9 cellular contexts compared by ENCODE assay signal in the genomic region with DNA sequence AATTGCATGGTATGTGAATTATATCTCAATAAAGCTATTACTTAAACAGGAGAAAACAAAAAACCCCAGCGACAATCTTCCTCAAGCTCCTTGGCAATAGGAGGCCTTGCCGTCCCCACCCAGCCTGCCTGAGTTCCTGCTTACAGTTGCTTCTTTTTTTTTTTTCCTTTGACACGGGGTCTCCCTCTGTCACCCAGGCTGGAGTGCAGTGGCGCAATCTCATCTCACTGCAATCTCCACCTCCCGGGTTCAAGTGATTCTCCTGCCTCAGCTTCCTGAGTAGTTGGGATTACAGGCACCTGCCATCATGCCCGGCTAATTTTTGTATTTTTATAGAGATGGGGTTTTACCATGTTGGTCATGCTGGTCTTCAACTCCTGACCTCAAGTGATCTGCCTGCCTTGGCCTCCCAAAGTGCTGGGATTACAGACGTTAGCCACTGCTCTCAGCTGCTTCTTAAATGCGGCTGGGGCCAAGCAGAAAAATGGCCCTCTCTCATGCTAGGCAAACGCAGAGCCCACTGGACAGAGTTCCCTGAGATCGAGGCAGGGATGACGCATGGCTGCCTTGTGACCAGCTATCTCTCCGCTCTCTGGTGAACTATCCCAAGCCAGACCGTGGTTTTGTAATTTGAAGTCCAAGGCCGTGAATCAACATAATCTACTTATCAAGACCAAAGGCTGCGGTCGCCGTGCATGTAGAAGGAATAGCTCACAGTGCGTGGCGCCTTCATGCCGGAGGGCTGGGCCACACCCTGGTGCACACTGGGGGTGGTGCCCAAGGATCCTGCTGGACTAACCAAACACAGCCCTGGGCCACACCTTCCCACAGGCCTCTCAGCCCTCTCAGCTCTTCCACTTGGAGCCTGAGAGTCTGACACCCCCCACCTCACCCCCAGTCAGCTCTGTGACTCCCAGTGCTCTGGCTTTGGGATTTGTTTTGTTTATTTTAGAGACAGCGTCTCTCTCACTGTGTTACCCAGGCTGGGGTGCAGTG.
DNase-seq lines count a peak whose midpoint lies in the region; ATAC-seq, FAIRE-seq and TF ChIP-seq lines count a peak whose summit lies in the region.
"Had no signal": no experiment of that assay in that cellular context is flagged by ENCODE, and none has a peak within 500 bp of the region (broad histone marks: within the 10 kb centered on the region; RNA-seq: fewer than 3 reads in every experiment).

No MANE protein-coding gene starts in this region.

- no peaks in the 10 kb centered on the region for H3K9me2 ChIP-seq in GM23248 (ENCODE audit: insufficient read depth)

- H3K27me3 Mint-ChIP-seq in activated CD4-positive, alpha-beta T cell treated with anti-CD3 and anti-CD28 coated beads for 36 hours, result no peaks in the 10 kb centered on the region

- no peak overlapping the region for H3K4me3 Mint-ChIP-seq in activated CD4-positive, alpha-beta T cell treated with anti-CD3 and anti-CD28 coated beads for 36 hours

- no peaks in the 10 kb centered on the region for H3F3A ChIP-seq in GM23248 (ENCODE audit: insufficient read depth)

- 44% methylated on average over 21 of the region's 21 CpGs for WGBS in GM23248 (ENCODE audit: low coverage in 1 of 2, low lambda C conversion rate in 2 of 2, missing lambda C conversion rate in 2 of 2), 2 experiments

- in situ Hi-C loops in GM23248 (cut with MboI), result no loop called here

- peak overlapping the region; percentile 63 for H3K9ac ChIP-seq in GM23248

- no peaks in the 10 kb centered on the region for H4K20me1 ChIP-seq in GM23248 (ENCODE audit: insufficient read depth)

- no peaks in the 10 kb centered on the region for H3K36me3 Mint-ChIP-seq in activated CD4-positive, alpha-beta T cell treated with anti-CD3 and anti-CD28 coated beads for 36 hours (ENCODE audit: low read depth)

- peak; percentile 62 for ATAC-seq in esophagus mucosa
- ATAC-seq in activated CD4-positive, alpha-beta T cell treated with anti-CD3 and anti-CD28 coated beads for 36 hours, result no peak
- ATAC-seq in GM18909 (IDR thresholded peaks at IDR 0.05; ENCODE audit: poor library complexity, unreplicated experiment), result no peak
- no peak for ATAC-seq in HG03196 (IDR thresholded peaks at IDR 0.05; ENCODE audit: unreplicated experiment)

- no peak overlapping the region for H3K27ac Mint-ChIP-seq in activated CD4-positive, alpha-beta T cell treated with anti-CD3 and anti-CD28 coated beads for 36 hours

- H3K79me2 ChIP-seq in GM23248 (ENCODE audit: insufficient read depth), result no peaks in the 10 kb centered on the region

- peak; percentile 95 for FAIRE-seq in RCC 7860 (lab: Jason Lieb, UNC)

- POLR2A ChIA-PET in activated CD4-positive, alpha-beta T cell treated with anti-CD3 and anti-CD28 coated beads for 36 hours (lab: Charles Lee), result no interaction called here

- H3K27me3 ChIP-seq in GM23248 (replicated peaks; ENCODE audit: insufficient read depth), result no peaks in the 10 kb centered on the region; the same call in 1 of the 2 replicates

- no peak for TF ChIP-seq CTCF in retinal pigment epithelial cell (conservative IDR thresholded peaks at IDR 0.05; ENCODE audit: low read depth, low read length)

- H3K4me3 ChIP-seq in GM23248 (no peak overlapping the region), retinal pigment epithelial cell (ENCODE audit: low read length) (no peak overlapping the region)

- no peak overlapping the region for H3K4me2 ChIP-seq in GM23248 (ENCODE audit: unreplicated experiment)

- H3K36me3 ChIP-seq in GM23248 (ENCODE audit: low read depth), result no peaks in the 10 kb centered on the region

- H3K4me1 ChIP-seq in GM23248 (ENCODE audit: insufficient read depth), result peaks cover 3% of the 10 kb centered on the region

- no peaks in the 10 kb centered on the region for H3K9me3 ChIP-seq in GM23248 (ENCODE audit: low read depth)

- DNase-seq in GM23248, result peak; percentile 97
- DNase-seq in RCC 7860 (ENCODE audit: low spot score), result peak; percentile 99
- DNase-seq in retinal pigment epithelial cell (ENCODE audit: low read depth), result peak; percentile 100
- no peak for DNase-seq in activated CD4-positive, alpha-beta T cell treated with anti-CD3 and anti-CD28 coated beads for 36 hours
- DNase-seq in caudate nucleus (lab: John Stamatoyannopoulos, UW), result no peak
- DNase-seq: activated CD8-positive, alpha-beta memory T cell treated with anti-CD3 and anti-CD28 coated beads, Interleukin-2, amount 50 U/mL, for 4 hours had no signal

- H3K27ac ChIP-seq in GM23248 (peak overlapping the region; percentile 79), caudate nucleus (ENCODE audit: low read depth, low read length) (no peak overlapping the region)

- no peak overlapping the region for H2AFZ ChIP-seq in GM23248

- no peaks in the 10 kb centered on the region for H3K4me1 Mint-ChIP-seq in activated CD4-positive, alpha-beta T cell treated with anti-CD3 and anti-CD28 coated beads for 36 hours

- intact Hi-C loops in activated CD4-positive, alpha-beta T cell treated with anti-CD3 and anti-CD28 coated beads for 36 hours (cut with DNase I, micrococcal nuclease), result no loop called here

- no peaks in the 10 kb centered on the region for H3K9me3 Mint-ChIP-seq in activated CD4-positive, alpha-beta T cell treated with anti-CD3 and anti-CD28 coated beads for 36 hours (ENCODE audit: low read depth)

- CTCF ChIA-PET in activated CD4-positive, alpha-beta T cell treated with anti-CD3 and anti-CD28 coated beads for 36 hours (lab: Charles Lee), result interaction anchor here (0.5 to 0.9 kb wide), 2 partner anchors 14 to 186 kb away, joined by 3 to 4 read pairs; no protein-coding TSS in a partner anchor

Comparison
In these comparisons a context has a peak if more than half of its experiments do, and no peak if none do; other contexts are left out.
1. DNase-seq: peak in GM23248 (single experiment), RCC 7860 (single experiment) and retinal pigment epithelial cell (single experiment); none in activated CD4-positive, alpha-beta T cell treated with anti-CD3 and anti-CD28 coated beads for 36 hours (single experiment) and caudate nucleus (0 of 61).